In genomic region chr2:130336877-130337734, GRCh38 we compare ENCODE assay signal across 8 cellular contexts. TPM values are rescaled to one million over a fixed set of nuclear protein-coding genes. Genes with fewer than 3 reads are reported as not detected.
A peak's percentile ranks its signal among the peaks of the same experiment; 100 is the strongest.
DNase-seq lines count a peak whose midpoint lies in the region; ATAC-seq and TF ChIP-seq lines count a peak whose summit lies in the region.

No MANE protein-coding gene starts in this region.

- no peaks in the 10 kb centered on the region for H3K9me3 Mint-ChIP-seq in endodermal cell

- H3K4me1 ChIP-seq in endodermal cell (ENCODE audit: control insufficient read depth, insufficient read depth, low read length) (no peaks in the 10 kb centered on the region), lung (ENCODE audit: control insufficient read depth in 2 of 2, insufficient read depth in 2 of 2, low read length in 2 of 2) (peaks cover 0 to 3% of the 10 kb centered on the region in 2 donors)

- H3K27me3 ChIP-seq in endodermal cell (ENCODE audit: control insufficient read depth, insufficient read depth, low read length, poor library complexity, severe bottlenecking): no peaks in the 10 kb centered on the region
- no peaks in the 10 kb centered on the region for H3K27me3 ChIP-seq in lung (ENCODE audit: control insufficient read depth, insufficient read depth)

- H3K27ac ChIP-seq in endodermal cell (ENCODE audit: low read depth, low read length) (no peak overlapping the region), lung (ENCODE audit: low read depth in 1 of 2, low read length in 1 of 2) (no peak overlapping the region)

- H3K27ac Mint-ChIP-seq in endodermal cell: peak overlapping the region; percentile 92

- H3K4me3 ChIP-seq in endodermal cell (ENCODE audit: low read length) (peak overlapping the region; percentile 88), lung (no peak overlapping the region)

- peak overlapping the region; percentile 74 for H3K4me3 Mint-ChIP-seq in endodermal cell

- peak; percentile 21 for DNase-seq in NCI-H2171 (lab: John Stamatoyannopoulos, UW)
- peak; percentile 65 to 68 for DNase-seq in activated CD4-positive, alpha-beta T cell treated with anti-CD3 and anti-CD28 coated beads, Interleukin-2, amount 50 U/mL, for 48 hours
- peak; percentile 96 for DNase-seq in endodermal cell
- DNase-seq in lung (ENCODE audit: low spot score): peak; percentile 72
- peak; percentile 79 for DNase-seq in stimulated activated CD8-positive, alpha-beta memory T cell treated with anti-CD3 and anti-CD28 coated beads, Interleukin-4, amount 100 ng/mL, for 48 hours
- no peak for DNase-seq in KG1 (lab: John Stamatoyannopoulos, UW)

- H3K27me3 Mint-ChIP-seq in endodermal cell (ENCODE audit: insufficient read depth): peaks cover 20% of the 10 kb centered on the region

- H3K36me3 ChIP-seq in endodermal cell (ENCODE audit: control insufficient read depth, insufficient read depth, low read length) (no peaks in the 10 kb centered on the region), lung (ENCODE audit: control insufficient read depth in 2 of 2, insufficient read depth in 2 of 2, low read length in 2 of 2) (peaks cover 0 to 14% of the 10 kb centered on the region in 2 donors)

- ATAC-seq in GM18502 (IDR thresholded peaks at IDR 0.05; ENCODE audit: poor library complexity, unreplicated experiment) (peak; percentile 63), lung (ENCODE audit: insufficient read depth, low FRiP score) (peak; percentile 44), HG03520 (IDR thresholded peaks at IDR 0.05; ENCODE audit: unreplicated experiment) (no peak)

- H3K9me3 ChIP-seq in endodermal cell (ENCODE audit: control insufficient read depth, low read length) (no peaks in the 10 kb centered on the region), lung (ENCODE audit: control insufficient read depth in 2 of 2, insufficient read depth in 1 of 2, low read length in 1 of 2) (no peaks in the 10 kb centered on the region)

- 8 to 13% methylated on average over 17 to 29 of the region's 29 CpGs for WGBS in endodermal cell (ENCODE audit: insufficient coverage in 1 of 2, insufficient read length in 1 of 2), 2 experiments
- WGBS in lung, 2 donors: 32 to 33% methylated on average over 29 of the region's 29 CpGs

- peak overlapping the region; percentile 7 for H3K9ac ChIP-seq in endodermal cell (ENCODE audit: extremely low read depth, low read length, poor library complexity, severe bottlenecking)

- peaks cover 15% of the 10 kb centered on the region for H3K4me1 Mint-ChIP-seq in endodermal cell

- peaks cover 23% of the 10 kb centered on the region for H3K36me3 Mint-ChIP-seq in endodermal cell (ENCODE audit: low read depth)

- TF ChIP-seq CTCF in endodermal cell (conservative IDR thresholded peaks at IDR 0.05): no peak
- TF ChIP-seq CTCF in lung (IDR thresholded peaks at IDR 0.05; ENCODE audit: control extremely low read depth, extremely low read depth): no peak

RNA-seq across cellular contexts. Expression of gene IMP4, which starts 5.6 kb away (rescaled TPM):
- 10 to 100 TPM; 47.1 to 55.1 TPM for total RNA-seq in endodermal cell
- polyA plus RNA-seq in endodermal cell (2013, experiment 1 of 2): 38.5 TPM
- 36.8 TPM for polyA plus RNA-seq in endodermal cell (2013, experiment 2 of 2)
- 10 to 100 TPM; 40.4 to 88.5 TPM for total RNA-seq in lung
- polyA plus RNA-seq in lung: 100 to 1,000 TPM in 1 of 2 donors, 10 to 100 TPM in 1; 83.9 to 113 TPM

RNA-seq across cellular contexts. Expression of gene PTPN18, which starts 18.8 kb away (rescaled TPM):
- total RNA-seq in endodermal cell: 10 to 100 TPM; 16.4 to 19.6 TPM
- polyA plus RNA-seq in endodermal cell (2013, experiment 1 of 2): 15.1 TPM
- polyA plus RNA-seq in endodermal cell (2013, experiment 2 of 2): 13.8 TPM
- total RNA-seq in lung: 10 to 100 TPM; 29.2 to 88.3 TPM
- polyA plus RNA-seq in lung: 10 to 100 TPM; 52.5 to 67.0 TPM
